12 cellular contexts compared by ENCODE assay signal in the genomic region with DNA sequence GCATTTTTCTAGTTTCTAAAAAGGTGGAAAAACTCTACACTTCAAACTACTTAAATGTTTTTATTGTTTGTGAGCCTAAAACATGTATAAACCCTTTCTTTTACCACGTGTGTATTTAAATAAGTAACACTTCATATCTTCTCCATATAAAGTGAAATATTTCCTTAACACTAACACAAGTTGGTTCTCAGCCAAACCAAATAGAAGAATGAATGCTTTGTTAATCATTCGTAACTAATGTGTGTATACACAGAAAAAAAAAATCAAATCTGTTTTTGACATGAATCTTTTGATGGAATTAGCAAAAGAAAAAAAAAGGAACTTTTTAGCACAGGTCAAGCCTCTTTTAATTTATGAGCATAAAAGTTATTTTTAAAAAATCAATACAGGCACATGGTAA.
DNase-seq lines count a peak whose midpoint lies in the region; FAIRE-seq and TF ChIP-seq lines count a peak whose summit lies in the region.
"Had no signal": no experiment of that assay in that cellular context is flagged by ENCODE, and none has a peak within 500 bp of the region (broad histone marks: within the 10 kb centered on the region; RNA-seq: fewer than 3 reads in every experiment).

No MANE protein-coding gene starts in this region.

- no peak for TF ChIP-seq CTCF in astrocyte (IDR thresholded peaks at IDR 0.05; ENCODE audit: insufficient read depth, low read depth, low read length)
- no peak for TF ChIP-seq CTCF in kidney (IDR thresholded peaks at IDR 0.05; ENCODE audit: borderline replicate concordance, extremely low read depth, insufficient read depth)

- no peak overlapping the region for H3K27ac Mint-ChIP-seq in astrocyte (ENCODE audit: unreplicated experiment)
- no peak overlapping the region for H3K27ac Mint-ChIP-seq in activated naive CD8-positive, alpha-beta T cell treated with anti-CD3 and anti-CD28 coated beads for 36 hours
- H3K27ac Mint-ChIP-seq: nephron progenitor cell had no signal

- H3K27me3 Mint-ChIP-seq in astrocyte (ENCODE audit: low read depth, unreplicated experiment), result no peaks in the 10 kb centered on the region
- no peaks in the 10 kb centered on the region for H3K27me3 Mint-ChIP-seq in activated naive CD8-positive, alpha-beta T cell treated with anti-CD3 and anti-CD28 coated beads for 36 hours

- no peaks in the 10 kb centered on the region for H3K9me3 Mint-ChIP-seq in astrocyte (ENCODE audit: unreplicated experiment)
- no peaks in the 10 kb centered on the region for H3K9me3 Mint-ChIP-seq in activated naive CD8-positive, alpha-beta T cell treated with anti-CD3 and anti-CD28 coated beads for 36 hours
- H3K9me3 Mint-ChIP-seq: nephron progenitor cell had no signal

- H3K27ac ChIP-seq in astrocyte (ENCODE audit: low read depth, low read length) (no peak overlapping the region), kidney (ENCODE audit: low read depth in 2 of 2, low read length in 2 of 2) (no peak overlapping the region)
- H3K27ac ChIP-seq: epithelial cell of prostate, spleen had no signal

- peaks cover 26% of the 10 kb centered on the region for H3K79me2 ChIP-seq in astrocyte (ENCODE audit: insufficient read depth, low read length)

- H4K20me1 ChIP-seq in astrocyte (ENCODE audit: insufficient read depth, low read length), result peaks cover 4% of the 10 kb centered on the region

- FAIRE-seq in astrocyte (lab: Jason Lieb, UNC), result no peak
- peak; percentile 95 for FAIRE-seq in kidney (lab: Jason Lieb, UNC)
- FAIRE-seq: GM12892 had no signal

- H3K4me1 ChIP-seq in astrocyte (ENCODE audit: insufficient read depth, low read length) (peaks cover 9% of the 10 kb centered on the region), kidney (ENCODE audit: control insufficient read depth in 1 of 2, insufficient read depth in 1 of 2, low read depth in 1 of 2, low read length in 2 of 2) (peaks cover 0 to 3% of the 10 kb centered on the region in 2 donors)

- H3K9me3 ChIP-seq in astrocyte (ENCODE audit: insufficient read depth, low read depth, low read length), result no peaks in the 10 kb centered on the region
- no peaks in the 10 kb centered on the region for H3K9me3 ChIP-seq in kidney (ENCODE audit: control insufficient read depth in 1 of 2, low read length in 2 of 2)
- H3K9me3 ChIP-seq: spleen had no signal

- DNase-seq in Caki2 (ENCODE audit: low read depth) (peak; percentile 52), NCI-H1417 treated with DMSO at 0.1 percent for 48 hours (lab: John Stamatoyannopoulos, UW) (peak; percentile 13), astrocyte (ENCODE audit: low read depth) (peak; percentile 76), kidney (no peak), ecto neural progenitor cell (ENCODE audit: low spot score) (no peak), AG08395 (ENCODE audit: low spot score) (no peak), GM03348 (ENCODE audit: low spot score) (no peak)
- DNase-seq in activated naive CD8-positive, alpha-beta T cell treated with anti-CD3 and anti-CD28 coated beads for 36 hours, result no peak
- DNase-seq: nephron progenitor cell, spleen had no signal

- peak overlapping the region; percentile 49 for H3K4me2 ChIP-seq in astrocyte (ENCODE audit: low read length)

- in situ Hi-C loops in Caki2 (cut with HindIII; ENCODE audit: low pct_unique_long_range_greater_than_20kb, low sequenced_read_pairs), result no loop called here

- H3K4me1 Mint-ChIP-seq in astrocyte (ENCODE audit: low read depth, unreplicated experiment), result peaks cover 3% of the 10 kb centered on the region
- peaks cover 9% of the 10 kb centered on the region for H3K4me1 Mint-ChIP-seq in activated naive CD8-positive, alpha-beta T cell treated with anti-CD3 and anti-CD28 coated beads for 36 hours
- H3K4me1 Mint-ChIP-seq: nephron progenitor cell had no signal

- no peaks in the 10 kb centered on the region for H3K27me3 ChIP-seq in astrocyte (ENCODE audit: insufficient read depth, low read length)
- H3K27me3 ChIP-seq: spleen had no signal

- H3K4me3 Mint-ChIP-seq in astrocyte (ENCODE audit: unreplicated experiment), result no peak overlapping the region
- H3K4me3 Mint-ChIP-seq in activated naive CD8-positive, alpha-beta T cell treated with anti-CD3 and anti-CD28 coated beads for 36 hours, result no peak overlapping the region
- H3K4me3 Mint-ChIP-seq: nephron progenitor cell had no signal

- H3K36me3 ChIP-seq in astrocyte (ENCODE audit: insufficient read depth, low read length) (no peaks in the 10 kb centered on the region), kidney (ENCODE audit: control insufficient read depth in 1 of 2, insufficient read depth in 2 of 2, low read length in 2 of 2) (no peaks in the 10 kb centered on the region)
- H3K36me3 ChIP-seq: spleen had no signal

- H3K9ac ChIP-seq in astrocyte (ENCODE audit: low read length) (no peak overlapping the region), kidney (ENCODE audit: low read length in 2 of 2) (no peak overlapping the region)

- no peaks in the 10 kb centered on the region for H3K36me3 Mint-ChIP-seq in astrocyte (ENCODE audit: low read depth, unreplicated experiment)
- H3K36me3 Mint-ChIP-seq in activated naive CD8-positive, alpha-beta T cell treated with anti-CD3 and anti-CD28 coated beads for 36 hours, result no peaks in the 10 kb centered on the region

- H2AFZ ChIP-seq in astrocyte (ENCODE audit: low read depth, low read length), result no peak overlapping the region

- no peak overlapping the region for H3K4me3 ChIP-seq in astrocyte (ENCODE audit: insufficient read depth, low read depth, low read length)
- H3K4me3 ChIP-seq in kidney (ENCODE audit: low read length in 2 of 2), result no peak overlapping the region
- H3K4me3 ChIP-seq: spleen had no signal

- intact Hi-C loops in kidney (cut with DNase I), result no loop called here

Comparison
In these comparisons a context has a peak if more than half of its experiments do, and no peak if none do; other contexts are left out.
1. DNase-seq: peak in Caki2 (single experiment), NCI-H1417 treated with DMSO at 0.1 percent for 48 hours (single experiment) and astrocyte (single experiment); none in kidney (single experiment), ecto neural progenitor cell (single experiment), activated naive CD8-positive, alpha-beta T cell treated with anti-CD3 and anti-CD28 coated beads for 36 hours (single experiment), AG08395 (single experiment) and GM03348 (single experiment).